Comparison of ENCODE assay signal across 15 cellular contexts in genomic region chr6:138013949-138014348, GRCh38.
"Had no signal": no experiment of that assay in that cellular context is flagged by ENCODE, and none has a peak within 500 bp of the region (broad histone marks: within the 10 kb centered on the region; RNA-seq: fewer than 3 reads in every experiment).

No MANE protein-coding gene starts in this region.

- H3K36me3 ChIP-seq: lower lobe of right lung, thoracic aorta had no signal

- DNase-seq: activated B cell treated with CpG ODN at 0.5 μM for 24 hours; activated CD4-positive, alpha-beta T cell treated with anti-CD3 and anti-CD28 coated beads, Interleukin-2, amount 10 ng/mL, durations not matched to agents 7 days and 5 days; activated CD8-positive, alpha-beta memory T cell treated with anti-CD3 and anti-CD28 coated beads for 24 hours; body of pancreas; cerebellar nuclear complex; hypothalamus; lower lobe of right lung; midbrain; naive B cell; retina; stimulated activated CD4-positive, alpha-beta T cell treated with anti-CD3 and anti-CD28 coated beads, Interleukin-4, amount 100 ng/mL, for 4 hours; stimulated activated naive CD8-positive, alpha-beta T cell treated with anti-CD3 and anti-CD28 coated beads, Interleukin-15, amount 100 ng/mL, for 72 hours; T-helper 17 cell had no signal

- H3K27me3 ChIP-seq: body of pancreas had no signal

- ATAC-seq: body of pancreas; lower lobe of right lung; stimulated activated naive CD8-positive, alpha-beta T cell treated with anti-CD3 and anti-CD28 coated beads, Interleukin-15, amount 100 ng/mL, for 72 hours; T-helper 17 cell had no signal

- H3K4me1 ChIP-seq: body of pancreas, lower lobe of right lung had no signal

- H3K9me3 ChIP-seq: body of pancreas, lower lobe of right lung, thoracic aorta had no signal

- H3K4me3 ChIP-seq: body of pancreas, lower lobe of right lung, thoracic aorta had no signal

- H3K27ac ChIP-seq: body of pancreas, lower lobe of right lung, parathyroid adenoma, thoracic aorta had no signal
